Comparison of ENCODE assay signal across 17 cellular contexts in genomic region chr7:116569737-116570136, GRCh38. TPM values are rescaled to one million over a fixed set of nuclear protein-coding genes. Genes with fewer than 3 reads are reported as not detected.
DNase-seq lines count a peak whose midpoint lies in the region; ATAC-seq and TF ChIP-seq lines count a peak whose summit lies in the region.
"Had no signal": no experiment of that assay in that cellular context is flagged by ENCODE, and none has a peak within 500 bp of the region (broad histone marks: within the 10 kb centered on the region; RNA-seq: fewer than 3 reads in every experiment).

No MANE protein-coding gene starts in this region.

- ATAC-seq in RWPE2 (ENCODE audit: low read depth) (peak; percentile 91), esophagus mucosa (peak; percentile 55), GM21619 (IDR thresholded peaks at IDR 0.05; ENCODE audit: unreplicated experiment) (no peak)
- ATAC-seq in activated naive CD8-positive, alpha-beta T cell treated with anti-CD3 and anti-CD28 coated beads, Interleukin-2, amount 50 U/mL, for 24 hours, result no peak
- ATAC-seq: left colon; natural killer cell treated with Interleukin-12 subunit alpha and Interleukin-12 subunit beta and Interleukin-15 and Interleukin-18, amount 100 ng/mL, for 72 hours; Panc1 had no signal

- H3K9me3 ChIP-seq in RWPE2 (ENCODE audit: severe bottlenecking), result no peaks in the 10 kb centered on the region
- H3K9me3 ChIP-seq in skeletal muscle satellite cell (replicated peaks; ENCODE audit: low read length), result no peaks in the 10 kb centered on the region
- H3K9me3 ChIP-seq: colonic mucosa, thyroid gland had no signal

- H3K36me3 ChIP-seq in RWPE2 (ENCODE audit: low read depth), result no peaks in the 10 kb centered on the region
- no peaks in the 10 kb centered on the region for H3K36me3 ChIP-seq in skeletal muscle satellite cell (ENCODE audit: insufficient read depth, low read length)
- H3K36me3 ChIP-seq: colonic mucosa, thyroid gland had no signal

- H3K4me1 ChIP-seq in RWPE2 (ENCODE audit: insufficient read depth, poor library complexity, severe bottlenecking), result peaks cover 44% of the 10 kb centered on the region
- peaks cover 84% of the 10 kb centered on the region for H3K4me1 ChIP-seq in skeletal muscle satellite cell (ENCODE audit: control insufficient read depth, insufficient read depth, low read length)
- H3K4me1 ChIP-seq: colonic mucosa had no signal

- no peaks in the 10 kb centered on the region for H3K4me1 Mint-ChIP-seq in activated naive CD8-positive, alpha-beta T cell treated with anti-CD3 and anti-CD28 coated beads, Interleukin-2, amount 50 U/mL, for 24 hours

- H3K4me3 ChIP-seq in RWPE2 (ENCODE audit: severe bottlenecking), result no peak overlapping the region
- peak overlapping the region; percentile 6 for H3K4me3 ChIP-seq in skeletal muscle satellite cell (ENCODE audit: low read length)
- H3K4me3 ChIP-seq: colonic mucosa, thyroid gland had no signal

- H3K27ac Mint-ChIP-seq in activated naive CD8-positive, alpha-beta T cell treated with anti-CD3 and anti-CD28 coated beads, Interleukin-2, amount 50 U/mL, for 24 hours, result no peak overlapping the region
- H3K27ac Mint-ChIP-seq: activated naive CD4-positive, alpha-beta T cell treated with anti-CD3 and anti-CD28 coated beads for 36 hours; natural killer cell treated with Interleukin-12 subunit alpha and Interleukin-12 subunit beta and Interleukin-15 and Interleukin-18, amount 100 ng/mL, for 72 hours had no signal

- peak overlapping the region; percentile 48 for H3K4me2 ChIP-seq in skeletal muscle satellite cell (ENCODE audit: low read length)

- peak overlapping the region; percentile 76 for H3K9ac ChIP-seq in skeletal muscle satellite cell (ENCODE audit: low read depth, low read length)

- H3K27me3 ChIP-seq in RWPE2 (ENCODE audit: insufficient read depth, poor library complexity, severe bottlenecking) (no peaks in the 10 kb centered on the region), skeletal muscle satellite cell (ENCODE audit: control insufficient read depth, insufficient read depth, low read length) (no peaks in the 10 kb centered on the region)
- H3K27me3 ChIP-seq: colonic mucosa, thyroid gland had no signal

- no peak overlapping the region for H3K4me3 Mint-ChIP-seq in activated naive CD8-positive, alpha-beta T cell treated with anti-CD3 and anti-CD28 coated beads, Interleukin-2, amount 50 U/mL, for 24 hours
- H3K4me3 Mint-ChIP-seq: activated naive CD4-positive, alpha-beta T cell treated with anti-CD3 and anti-CD28 coated beads for 36 hours; natural killer cell treated with Interleukin-12 subunit alpha and Interleukin-12 subunit beta and Interleukin-15 and Interleukin-18, amount 100 ng/mL, for 72 hours had no signal

- peaks cover 25% of the 10 kb centered on the region for H3K27me3 Mint-ChIP-seq in activated naive CD8-positive, alpha-beta T cell treated with anti-CD3 and anti-CD28 coated beads, Interleukin-2, amount 50 U/mL, for 24 hours

- H3K36me3 Mint-ChIP-seq in activated naive CD8-positive, alpha-beta T cell treated with anti-CD3 and anti-CD28 coated beads, Interleukin-2, amount 50 U/mL, for 24 hours (ENCODE audit: low read depth), result no peaks in the 10 kb centered on the region
- H3K36me3 Mint-ChIP-seq: natural killer cell treated with Interleukin-12 subunit alpha and Interleukin-12 subunit beta and Interleukin-15 and Interleukin-18, amount 100 ng/mL, for 72 hours had no signal

- no peak for TF ChIP-seq CTCF in RWPE2 (IDR thresholded peaks at IDR 0.05; ENCODE audit: poor library complexity, severe bottlenecking)

- H3K27ac ChIP-seq in RWPE2 (ENCODE audit: poor library complexity, severe bottlenecking), result peak overlapping the region; percentile 94
- no peak overlapping the region for H3K27ac ChIP-seq in substantia nigra (ENCODE audit: low read depth, low read length, poor library complexity, severe bottlenecking)
- H3K27ac ChIP-seq: colonic mucosa, thyroid gland had no signal

- no peaks in the 10 kb centered on the region for H3K9me3 Mint-ChIP-seq in activated naive CD8-positive, alpha-beta T cell treated with anti-CD3 and anti-CD28 coated beads, Interleukin-2, amount 50 U/mL, for 24 hours
- H3K9me3 Mint-ChIP-seq: activated naive CD4-positive, alpha-beta T cell treated with anti-CD3 and anti-CD28 coated beads for 36 hours; natural killer cell treated with Interleukin-12 subunit alpha and Interleukin-12 subunit beta and Interleukin-15 and Interleukin-18, amount 100 ng/mL, for 72 hours had no signal

- DNase-seq in GM04503 (ENCODE audit: low read depth) (peak; percentile 93), RWPE2 (ENCODE audit: low spot score) (no peak), occipital lobe (lab: John Stamatoyannopoulos, UW) (no peak), substantia nigra (lab: John Stamatoyannopoulos, UW) (no peak)
- DNase-seq in activated naive CD8-positive, alpha-beta T cell treated with anti-CD3 and anti-CD28 coated beads, Interleukin-2, amount 50 U/mL, for 24 hours, result no peak
- DNase-seq: activated naive CD4-positive, alpha-beta T cell treated with anti-CD3 and anti-CD28 coated beads for 36 hours; colonic mucosa; left colon; NCI-H1105; NCI-H345; small intestine; thyroid gland had no signal

RNA-seq across cellular contexts. Expression of gene CAV1, which starts 44.9 kb away (rescaled TPM):
- total RNA-seq in esophagus mucosa, result 40.6 TPM
- 1,125 and 1,633 TPM in 2 replicates for total RNA-seq in skeletal muscle satellite cell (2012; rRNA removed)
- total RNA-seq in occipital lobe, result 12.0 TPM
- total RNA-seq: natural killer cell treated with Interleukin-12 subunit alpha and Interleukin-12 subunit beta and Interleukin-15 and Interleukin-18, amount 100 ng/mL, for 72 hours had no signal

Comparison
In these comparisons a context has a peak if more than half of its experiments do, and no peak if none do; other contexts are left out.
1. ATAC-seq: peak in RWPE2 (single experiment) and esophagus mucosa (single experiment); none in activated naive CD8-positive, alpha-beta T cell treated with anti-CD3 and anti-CD28 coated beads, Interleukin-2, amount 50 U/mL, for 24 hours (single experiment) and GM21619 (single experiment).